ENCODE assay signal across 9 cellular contexts in the genomic region with DNA sequence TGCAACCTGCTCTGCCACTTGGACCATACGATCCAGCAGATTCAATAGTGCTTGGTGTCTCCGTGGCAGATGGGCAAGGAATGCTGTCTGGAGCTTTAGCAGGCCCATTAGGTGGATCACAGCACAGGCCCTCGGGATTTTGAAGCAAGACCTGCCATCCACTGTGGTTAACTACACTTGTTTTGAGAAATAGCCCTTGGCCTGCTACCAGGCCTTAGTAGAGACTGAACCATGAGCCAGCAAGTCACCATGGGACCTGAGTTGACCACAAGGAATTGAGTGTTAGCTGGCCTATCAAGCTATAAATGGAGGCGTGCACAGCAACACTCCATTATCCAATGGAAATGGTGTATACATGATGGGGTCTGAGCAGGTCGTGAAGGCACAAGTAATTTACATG. TPM values are rescaled to one million over a fixed set of nuclear protein-coding genes. Genes with fewer than 3 reads are reported as not detected.
"Had no signal": no experiment of that assay in that cellular context is flagged by ENCODE, and none has a peak within 500 bp of the region (broad histone marks: within the 10 kb centered on the region; RNA-seq: fewer than 3 reads in every experiment).

No MANE protein-coding gene starts in this region.

- H3K9ac ChIP-seq: KMS-11 had no signal

- H3K27ac ChIP-seq: HL-60, KMS-11 had no signal

- H3K27me3 Mint-ChIP-seq: IgD-negative memory B cell had no signal

- DNase-seq: KBM-7, KG1 had no signal

- H3K4me1 Mint-ChIP-seq: IgD-negative memory B cell had no signal

- H3K36me3 Mint-ChIP-seq: IgD-negative memory B cell had no signal

- H3K4me3 ChIP-seq: K562 had no signal

- H3K4me2 ChIP-seq: KMS-11 had no signal

- FAIRE-seq: HepG2, HTR-8/SVneo, K562 had no signal

- H3K4me3 Mint-ChIP-seq: IgD-negative memory B cell had no signal

- ATAC-seq: HepG2, K562 had no signal

RNA-seq across cellular contexts. Expression of a gene that starts 14.5 kb away (rescaled TPM):
- total RNA-seq: HepG2, HT-29 had no signal
- polyA plus RNA-seq: HepG2, IgD-negative memory B cell had no signal
